ENCODE assay signal across 8 cellular contexts in the genomic region with DNA sequence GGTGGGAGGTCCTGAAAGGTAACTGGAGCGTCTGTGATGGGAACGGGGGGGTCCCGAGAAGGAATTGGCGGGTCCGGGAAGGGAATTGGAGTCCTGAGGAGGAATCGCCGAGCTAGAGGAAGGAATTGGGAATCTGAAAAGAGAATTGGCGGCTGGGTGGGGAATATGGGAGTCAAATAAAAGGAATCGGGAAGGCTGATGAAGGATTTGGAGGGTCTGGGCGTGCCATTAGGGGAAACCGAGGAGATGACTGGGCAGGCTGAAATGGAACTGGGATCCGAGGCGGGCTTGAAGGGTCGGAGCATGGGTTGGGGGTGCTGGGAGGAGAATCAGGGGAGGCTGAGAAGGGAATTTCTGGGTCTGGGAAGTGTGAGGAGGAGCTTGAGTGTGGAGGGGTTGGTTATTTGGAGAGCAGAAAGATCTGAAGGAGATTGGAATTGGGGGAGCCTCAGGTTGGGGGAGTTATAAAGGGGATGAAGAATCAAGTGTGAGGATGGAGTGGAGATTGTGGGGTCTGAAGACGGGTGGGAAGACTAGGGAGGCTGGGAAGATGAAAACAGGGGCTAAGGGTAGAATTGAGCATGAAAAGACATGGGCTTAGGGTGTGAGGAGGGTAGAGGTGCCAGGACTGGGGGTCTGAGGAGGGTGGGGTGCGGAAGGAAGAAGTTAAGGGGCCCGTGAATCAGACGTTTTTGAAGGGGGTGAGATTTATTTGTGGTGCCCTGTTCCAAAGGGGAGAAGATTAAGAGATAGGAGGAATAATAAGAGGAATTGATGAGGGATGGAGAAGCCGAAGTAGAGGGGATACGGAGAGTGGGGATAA. TPM values are rescaled to one million over a fixed set of nuclear protein-coding genes. Genes with fewer than 3 reads are reported as not detected.
A peak's percentile ranks its signal among the peaks of the same experiment; 100 is the strongest.
DNase-seq lines count a peak whose midpoint lies in the region; ATAC-seq lines count a peak whose summit lies in the region.

No MANE protein-coding gene starts in this region.

- peak overlapping the region; percentile 35 to 99 (median 90) for H3K27ac Mint-ChIP-seq in CD8-positive, alpha-beta memory T cell

- no peak for ATAC-seq in GM18511 (IDR thresholded peaks at IDR 0.05; ENCODE audit: unreplicated experiment)

- peak overlapping the region; percentile 35 for H2AFZ ChIP-seq in neuron (ENCODE audit: low read depth, low read length)

- DNase-seq in CD8-positive, alpha-beta memory T cell: no peak
- peak; percentile 59 for DNase-seq in NCI-H69 (lab: John Stamatoyannopoulos, UW)
- DNase-seq in NOMO-1 (lab: John Stamatoyannopoulos, UW; ENCODE audit: unreplicated experiment in 2 of 2): no peak
- DNase-seq in RKO (ENCODE audit: low spot score): no peak
- no peak for DNase-seq in SIG-M5 treated with dmso at 0.1 percent for 504 hours (lab: John Stamatoyannopoulos, UW; ENCODE audit: unreplicated experiment)

- no peaks in the 10 kb centered on the region for H3K9me3 Mint-ChIP-seq in CD8-positive, alpha-beta memory T cell

- peak overlapping the region; percentile 71 for H3K4me3 ChIP-seq in CD8-positive, alpha-beta memory T cell (ENCODE audit: low read length)
- H3K4me3 ChIP-seq in ectodermal cell (ENCODE audit: insufficient read depth, low read depth, low read length) (peak overlapping the region; percentile 83), neuron (ENCODE audit: low read length) (peak overlapping the region; percentile 99)

- no peaks in the 10 kb centered on the region for H3K9me3 ChIP-seq in CD8-positive, alpha-beta memory T cell (ENCODE audit: low read length)
- H3K9me3 ChIP-seq in ectodermal cell (ENCODE audit: control insufficient read depth, low read length) (no peaks in the 10 kb centered on the region), neuron (ENCODE audit: low read length) (no peaks in the 10 kb centered on the region)

- CTCF ChIA-PET in CD8-positive, alpha-beta memory T cell (lab: Charles Lee): interaction anchor here (0.7 to 2.0 kb wide), 9 partner anchors 9 to 282 kb away, joined by 3 to 18 read pairs (median 5); a partner anchor contains a TSS

- peak overlapping the region; percentile 90 to 98 (median 94) for H3K4me3 Mint-ChIP-seq in CD8-positive, alpha-beta memory T cell

- peaks cover 44 to 57% (median 56%) of the 10 kb centered on the region in 3 donors for H3K4me1 Mint-ChIP-seq in CD8-positive, alpha-beta memory T cell

- H3K27me3 Mint-ChIP-seq in CD8-positive, alpha-beta memory T cell: no peaks in the 10 kb centered on the region

- WGBS in ectodermal cell, 2 experiments: 0 to 1% methylated on average over 20 of the region's 20 CpGs

- POLR2A ChIA-PET in CD8-positive, alpha-beta memory T cell (lab: Charles Lee): interaction anchor here (0.5 to 1.6 kb wide), 12 partner anchors 9 to 246 kb away, joined by 3 to 13 read pairs (median 4); a partner anchor contains a TSS

- H3K36me3 Mint-ChIP-seq in CD8-positive, alpha-beta memory T cell: peaks cover 0 to 8% (median 0%) of the 10 kb centered on the region in 3 donors

- H3K27me3 ChIP-seq in CD8-positive, alpha-beta memory T cell (ENCODE audit: insufficient read depth, low read length, poor library complexity, severe bottlenecking): no peaks in the 10 kb centered on the region
- no peaks in the 10 kb centered on the region for H3K27me3 ChIP-seq in ectodermal cell (ENCODE audit: control insufficient read depth, insufficient read depth, low read length, poor library complexity, severe bottlenecking)
- no peaks in the 10 kb centered on the region for H3K27me3 ChIP-seq in neuron (ENCODE audit: insufficient read depth, low read length)

- peak overlapping the region; percentile 84 for H3K27ac ChIP-seq in CD8-positive, alpha-beta memory T cell (ENCODE audit: low read depth, low read length)
- peak overlapping the region; percentile 52 for H3K27ac ChIP-seq in ectodermal cell (ENCODE audit: insufficient read depth, low read depth, low read length, poor library complexity, severe bottlenecking)

- H3K36me3 ChIP-seq in CD8-positive, alpha-beta memory T cell (ENCODE audit: insufficient read depth, low read length): no peaks in the 10 kb centered on the region
- no peaks in the 10 kb centered on the region for H3K36me3 ChIP-seq in ectodermal cell (ENCODE audit: control insufficient read depth, insufficient read depth, low read length)
- H3K36me3 ChIP-seq in neuron (ENCODE audit: insufficient read depth, low read length): no peaks in the 10 kb centered on the region

- H3K4me1 ChIP-seq in CD8-positive, alpha-beta memory T cell (ENCODE audit: insufficient read depth, low read length): peaks cover 30% of the 10 kb centered on the region
- H3K4me1 ChIP-seq in ectodermal cell (ENCODE audit: control insufficient read depth, insufficient read depth, low read length) (peaks cover 22% of the 10 kb centered on the region), neuron (ENCODE audit: insufficient read depth, low read length) (peaks cover 17% of the 10 kb centered on the region)

RNA-seq across cellular contexts. Expression of a gene that starts 0.7 kb away (rescaled TPM):
- total RNA-seq in CD8-positive, alpha-beta memory T cell: 100 to 1,000 TPM; 295 to 314 TPM
- polyA plus RNA-seq in CD8-positive, alpha-beta memory T cell: 31.9 TPM
- polyA plus RNA-seq in ectodermal cell (2013, experiment 1 of 4): 346 TPM
- 360 TPM for polyA plus RNA-seq in ectodermal cell (2013, experiment 2 of 4)
- polyA plus RNA-seq in ectodermal cell (2013, experiment 3 of 4): 244 TPM
- polyA plus RNA-seq in ectodermal cell (2013, experiment 4 of 4): 264 TPM

RNA-seq across cellular contexts. Expression of a gene that starts 29.2 kb away (rescaled TPM):
- 100 to 1,000 TPM; 275 to 282 TPM for total RNA-seq in CD8-positive, alpha-beta memory T cell
- 401 TPM for polyA plus RNA-seq in CD8-positive, alpha-beta memory T cell
- polyA plus RNA-seq in ectodermal cell (2013, experiment 1 of 4): 290 TPM
- polyA plus RNA-seq in ectodermal cell (2013, experiment 2 of 4): 283 TPM
- polyA plus RNA-seq in ectodermal cell (2013, experiment 3 of 4): 259 TPM
- polyA plus RNA-seq in ectodermal cell (2013, experiment 4 of 4): 285 TPM

RNA-seq across cellular contexts. Expression of a gene that starts 30.4 kb away (rescaled TPM):
- total RNA-seq in CD8-positive, alpha-beta memory T cell: 100 to 1,000 TPM; 161 to 162 TPM
- 178 TPM for polyA plus RNA-seq in CD8-positive, alpha-beta memory T cell
- polyA plus RNA-seq in ectodermal cell (2013, experiment 1 of 4): 8.0 TPM
- 10.7 TPM for polyA plus RNA-seq in ectodermal cell (2013, experiment 2 of 4)
- 8.0 TPM for polyA plus RNA-seq in ectodermal cell (2013, experiment 3 of 4)
- polyA plus RNA-seq in ectodermal cell (2013, experiment 4 of 4): 2.9 TPM
